ENCODE assay signal across 11 cellular contexts in genomic region chr3:167653750-167654149, GRCh38. TPM values are rescaled to one million over a fixed set of nuclear protein-coding genes. Genes with fewer than 3 reads are reported as not detected.
DNase-seq lines count a peak whose midpoint lies in the region; ATAC-seq lines count a peak whose summit lies in the region.
"Had no signal": no experiment of that assay in that cellular context is flagged by ENCODE, and none has a peak within 500 bp of the region (broad histone marks: within the 10 kb centered on the region; RNA-seq: fewer than 3 reads in every experiment).

TSS of gene WDR49 (minus strand) at chr3:167653942. CDS start at chr3:167653425, 517 bp downstream.

- H3K4me1 Mint-ChIP-seq in activated CD4-positive, alpha-beta memory T cell treated with anti-CD3 and anti-CD28 coated beads, Interleukin-2, amount 10 ng/mL, durations not matched to agents 7 days and 5 days, result no peaks in the 10 kb centered on the region

- no peak within 1 kb of the TSS for H3K4me3 Mint-ChIP-seq in activated CD4-positive, alpha-beta memory T cell treated with anti-CD3 and anti-CD28 coated beads, Interleukin-2, amount 10 ng/mL, durations not matched to agents 7 days and 5 days

- DNase-seq in H7, result peak; percentile 8
- peak; percentile 39 for DNase-seq in NCI-H510A treated with DMSO at 0.1 percent for 48 hours (lab: John Stamatoyannopoulos, UW)
- no peak for DNase-seq in left ventricle myocardium superior
- DNase-seq in activated CD4-positive, alpha-beta memory T cell treated with anti-CD3 and anti-CD28 coated beads, Interleukin-2, amount 10 ng/mL, durations not matched to agents 7 days and 5 days, result no peak
- DNase-seq: glutamatergic neuron had no signal

- no peaks in the 10 kb centered on the region for H3K27me3 ChIP-seq in ACC112 (ENCODE audit: insufficient read depth, low read length)
- H3K27me3 ChIP-seq in H7 (ENCODE audit: control insufficient read depth, insufficient read depth, low read length), result no peaks in the 10 kb centered on the region

- H3K27ac ChIP-seq in ACC112 (ENCODE audit: low read depth, low read length), result no peak within 1 kb of the TSS
- H3K27ac ChIP-seq: thoracic aorta had no signal

- no peaks in the 10 kb centered on the region for H3K4me1 ChIP-seq in ACC112 (ENCODE audit: control insufficient read depth, insufficient read depth, low read length, unreplicated experiment)

- CTCF ChIA-PET in activated CD4-positive, alpha-beta memory T cell treated with anti-CD3 and anti-CD28 coated beads, Interleukin-2, amount 10 ng/mL, durations not matched to agents 7 days and 5 days (lab: Charles Lee), result no interaction called here

- intact Hi-C loops in left ventricle myocardium superior (cut with micrococcal nuclease), result no loop called here

- H3K4me3 ChIP-seq in ACC112 (ENCODE audit: low read depth, low read length), result peak within 1 kb of the TSS; percentile 40; the same call in 1 of the 2 replicates
- no peak within 1 kb of the TSS for H3K4me3 ChIP-seq in H7 (ENCODE audit: insufficient read depth, low read depth, low read length)
- H3K4me3 ChIP-seq: thoracic aorta had no signal

- POLR2A ChIA-PET in activated CD4-positive, alpha-beta memory T cell treated with anti-CD3 and anti-CD28 coated beads, Interleukin-2, amount 10 ng/mL, durations not matched to agents 7 days and 5 days (lab: Charles Lee), result no interaction called here

- H3K27me3 Mint-ChIP-seq in activated CD4-positive, alpha-beta memory T cell treated with anti-CD3 and anti-CD28 coated beads, Interleukin-2, amount 10 ng/mL, durations not matched to agents 7 days and 5 days, result no peaks in the 10 kb centered on the region

- H3K36me3 ChIP-seq in ACC112 (ENCODE audit: insufficient read depth, low read length), result no peaks in the 10 kb centered on the region
- no peaks in the 10 kb centered on the region for H3K36me3 ChIP-seq in H7 (replicated peaks; ENCODE audit: control insufficient read depth, insufficient read depth, low read length)
- H3K36me3 ChIP-seq: thoracic aorta had no signal

- H2AFZ ChIP-seq in ACC112 (ENCODE audit: low read length, unreplicated experiment), result no peak within 1 kb of the TSS

- H3K36me3 Mint-ChIP-seq in activated CD4-positive, alpha-beta memory T cell treated with anti-CD3 and anti-CD28 coated beads, Interleukin-2, amount 10 ng/mL, durations not matched to agents 7 days and 5 days (ENCODE audit: low read depth), result no peaks in the 10 kb centered on the region

- H3K79me2 ChIP-seq in ACC112 (ENCODE audit: control insufficient read depth, insufficient read depth, low read length, unreplicated experiment), result no peaks in the 10 kb centered on the region

- H3K9me3 Mint-ChIP-seq in activated CD4-positive, alpha-beta memory T cell treated with anti-CD3 and anti-CD28 coated beads, Interleukin-2, amount 10 ng/mL, durations not matched to agents 7 days and 5 days, result no peaks in the 10 kb centered on the region

- ATAC-seq in left ventricle myocardium superior (peak; percentile 61), GM21528 (IDR thresholded peaks at IDR 0.05; ENCODE audit: low FRiP score, unreplicated experiment) (no peak), HG03139 (IDR thresholded peaks at IDR 0.05; ENCODE audit: unreplicated experiment) (no peak), GM19395 (IDR thresholded peaks at IDR 0.05; ENCODE audit: unreplicated experiment) (no peak)

- H3K27ac Mint-ChIP-seq in activated CD4-positive, alpha-beta memory T cell treated with anti-CD3 and anti-CD28 coated beads, Interleukin-2, amount 10 ng/mL, durations not matched to agents 7 days and 5 days, result no peak within 1 kb of the TSS

RNA-seq across cellular contexts. Expression of gene WDR49, which starts in this region (rescaled TPM):
- 0.07 and 0.35 TPM in 2 replicates for total RNA-seq in H7 (2014; rRNA removed; shearing (Covaris generic))
- 0.92 TPM for total RNA-seq in left ventricle myocardium superior
- total RNA-seq in activated CD4-positive, alpha-beta memory T cell treated with anti-CD3 and anti-CD28 coated beads, Interleukin-2, amount 10 ng/mL, durations not matched to agents 7 days and 5 days, result not detected
- total RNA-seq: SK-MEL-5 had no signal

Comparison
In these comparisons a context has a peak if more than half of its experiments do, and no peak if none do; other contexts are left out.
1. Peak in DNase-seq in H7; RNA of the gene not detected or under 1 TPM.
2. Peak in ATAC-seq in left ventricle myocardium superior; RNA of the gene not detected or under 1 TPM.